Comparison of ENCODE assay signal across 1 cellular context in genomic region chr1:152047954-152048640, GRCh38.
TF ChIP-seq lines count a peak whose summit lies in the region.

No MANE protein-coding gene starts in this region.

TF ChIP-seq in GM12878, 131 proteins besides CTCF, POLR2A, EP300 and RAD21:
- TF ChIP-seq MXI1 (IDR thresholded peaks at IDR 0.05; ENCODE audit: low read depth, low read length) (no peak), TCF12 (IDR thresholded peaks at IDR 0.05; ENCODE audit: low read depth, low read length) (peak; percentile 56; the same call in 1 of the 2 replicates), RCOR1 (conservative IDR thresholded peaks at IDR 0.05; ENCODE audit: low read depth, low read length) (0 out of 2 replicates have a peak, but pooled peaks have one; percentile 21), IRF4 (IDR thresholded peaks at IDR 0.05; ENCODE audit: low read depth, low read length) (0 out of 2 replicates have a peak, but pooled peaks have one; percentile 49), TCF3 (IDR thresholded peaks at IDR 0.05; ENCODE audit: borderline replicate concordance, insufficient read depth, low read depth, low read length) (0 out of 2 replicates have a peak, but pooled peaks have one; percentile 23), NFIC (IDR thresholded peaks at IDR 0.05; ENCODE audit: low read depth, low read length) (peak; percentile 24; the same call in 1 of the 2 replicates), NR2C2 (IDR thresholded peaks at IDR 0.05; ENCODE audit: borderline replicate concordance, control insufficient read depth, insufficient read length, low read depth) (no peak), ELK1 (IDR thresholded peaks at IDR 0.05; ENCODE audit: low read depth, low read length) (0 out of 2 replicates have a peak, but pooled peaks have one; percentile 10), HDGF (IDR thresholded peaks at IDR 0.05) (peak; percentile 63; the same call in 1 of the 2 replicates), CHD2 (IDR thresholded peaks at IDR 0.05; ENCODE audit: borderline replicate concordance, low read depth, low read length) (peak; percentile 56), BHLHE40 (IDR thresholded peaks at IDR 0.05; ENCODE audit: borderline replicate concordance in 1 of 2, low read depth in 2 of 2, low read length in 1 of 2) (peak; percentile 32 to 47; a peak in 2 of 4 replicates), GABPA (IDR thresholded peaks at IDR 0.05; ENCODE audit: low read depth) (peak; percentile 73), RUNX3 (IDR thresholded peaks at IDR 0.05; ENCODE audit: low read length) (peak; percentile 73), POLR2AphosphoS2 (IDR thresholded peaks at IDR 0.05; ENCODE audit: low read depth, low read length) (no peak), PBX3 (IDR thresholded peaks at IDR 0.05; ENCODE audit: insufficient replicate concordance, low read depth, low read length) (peak; percentile 88), DPF2 (IDR thresholded peaks at IDR 0.05) (0 out of 2 replicates have a peak, but pooled peaks have one; percentile 38), PML (IDR thresholded peaks at IDR 0.05; ENCODE audit: low read length) (0 out of 2 replicates have a peak, but pooled peaks have one; percentile 34), SREBF1 (IDR thresholded peaks at IDR 0.05; ENCODE audit: low read length) (no peak), CREB1 (IDR thresholded peaks at IDR 0.05; ENCODE audit: low read depth) (peak; percentile 81), YBX1 (IDR thresholded peaks at IDR 0.05) (no peak), JUND (IDR thresholded peaks at IDR 0.05; ENCODE audit: low read depth, low read length) (peak; percentile 44; the same call in 1 of the 2 replicates), KAT2A (conservative IDR thresholded peaks at IDR 0.05; ENCODE audit: control insufficient read depth, low read depth, low read length) (no peak), POU2F2 (IDR thresholded peaks at IDR 0.05; ENCODE audit: borderline replicate concordance, low read depth, low read length) (peak; percentile 21; the same call in 1 of the 3 replicates), POLR2AphosphoS5 (IDR thresholded peaks at IDR 0.05; ENCODE audit: low read length) (peak; percentile 73), IKZF1 (conservative IDR thresholded peaks at IDR 0.05) (peak; percentile 58), ZBTB11 (CRISPR knock-in tag; IDR thresholded peaks at IDR 0.05) (no peak), EGR1 (IDR thresholded peaks at IDR 0.05; ENCODE audit: borderline replicate concordance in 1 of 2, low read depth in 2 of 2, low read length in 2 of 2) (peak in 1 of 2 experiments; percentile 67; a peak in 2 of 3 replicates), ZBTB40 (IDR thresholded peaks at IDR 0.05; ENCODE audit: borderline replicate concordance) (peak; percentile 33; the same call in 1 of the 2 replicates), SPI1 (IDR thresholded peaks at IDR 0.05; ENCODE audit: borderline replicate concordance, insufficient read depth, low read depth, low read length) (peak; percentile 52), CBFB (IDR thresholded peaks at IDR 0.05; ENCODE audit: low read depth) (no peak), JUNB (IDR thresholded peaks at IDR 0.05) (peak; percentile 21; the same call in 1 of the 2 replicates), ATF7 (IDR thresholded peaks at IDR 0.05; ENCODE audit: low read depth) (peak; percentile 55; the same call in 1 of the 2 replicates), MEF2B (IDR thresholded peaks at IDR 0.05; ENCODE audit: partially characterized antibody, poor library complexity, severe bottlenecking) (no peak), RELA (IDR thresholded peaks at IDR 0.05; ENCODE audit: borderline replicate concordance, partially characterized antibody) (peak; percentile 8), KLF5 (IDR thresholded peaks at IDR 0.05; ENCODE audit: partially characterized antibody) (peak; percentile 49), IKZF2 (IDR thresholded peaks at IDR 0.05) (peak in 1 of 2 experiments; percentile 36; a peak in 3 of 4 replicates), SMAD5 (IDR thresholded peaks at IDR 0.05; ENCODE audit: low read depth) (0 out of 2 replicates have a peak, but pooled peaks have one; percentile 48), CREM (IDR thresholded peaks at IDR 0.05; ENCODE audit: low read depth) (peak; percentile 65; the same call in 1 of the 2 replicates)
- TF ChIP-seq, protein P1, sequence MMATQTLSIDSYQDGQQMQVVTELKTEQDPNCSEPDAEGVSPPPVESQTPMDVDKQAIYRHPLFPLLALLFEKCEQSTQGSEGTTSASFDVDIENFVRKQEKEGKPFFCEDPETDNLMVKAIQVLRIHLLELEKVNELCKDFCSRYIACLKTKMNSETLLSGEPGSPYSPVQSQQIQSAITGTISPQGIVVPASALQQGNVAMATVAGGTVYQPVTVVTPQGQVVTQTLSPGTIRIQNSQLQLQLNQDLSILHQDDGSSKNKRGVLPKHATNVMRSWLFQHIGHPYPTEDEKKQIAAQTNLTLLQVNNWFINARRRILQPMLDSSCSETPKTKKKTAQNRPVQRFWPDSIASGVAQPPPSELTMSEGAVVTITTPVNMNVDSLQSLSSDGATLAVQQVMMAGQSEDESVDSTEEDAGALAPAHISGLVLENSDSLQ (IDR thresholded peaks at IDR 0.05): peak; percentile 97
- TF ChIP-seq, protein P2, sequence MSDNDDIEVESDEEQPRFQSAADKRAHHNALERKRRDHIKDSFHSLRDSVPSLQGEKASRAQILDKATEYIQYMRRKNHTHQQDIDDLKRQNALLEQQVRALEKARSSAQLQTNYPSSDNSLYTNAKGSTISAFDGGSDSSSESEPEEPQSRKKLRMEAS (IDR thresholded peaks at IDR 0.05; ENCODE audit: low read depth, low read length): no peak; the same call in 1 of the 2 replicates
- TF ChIP-seq, protein P3, sequence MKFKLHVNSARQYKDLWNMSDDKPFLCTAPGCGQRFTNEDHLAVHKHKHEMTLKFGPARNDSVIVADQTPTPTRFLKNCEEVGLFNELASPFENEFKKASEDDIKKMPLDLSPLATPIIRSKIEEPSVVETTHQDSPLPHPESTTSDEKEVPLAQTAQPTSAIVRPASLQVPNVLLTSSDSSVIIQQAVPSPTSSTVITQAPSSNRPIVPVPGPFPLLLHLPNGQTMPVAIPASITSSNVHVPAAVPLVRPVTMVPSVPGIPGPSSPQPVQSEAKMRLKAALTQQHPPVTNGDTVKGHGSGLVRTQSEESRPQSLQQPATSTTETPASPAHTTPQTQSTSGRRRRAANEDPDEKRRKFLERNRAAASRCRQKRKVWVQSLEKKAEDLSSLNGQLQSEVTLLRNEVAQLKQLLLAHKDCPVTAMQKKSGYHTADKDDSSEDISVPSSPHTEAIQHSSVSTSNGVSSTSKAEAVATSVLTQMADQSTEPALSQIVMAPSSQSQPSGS (IDR thresholded peaks at IDR 0.05; ENCODE audit: low read length): no peak
